ENCODE assay signal across 8 cellular contexts in the genomic region with DNA sequence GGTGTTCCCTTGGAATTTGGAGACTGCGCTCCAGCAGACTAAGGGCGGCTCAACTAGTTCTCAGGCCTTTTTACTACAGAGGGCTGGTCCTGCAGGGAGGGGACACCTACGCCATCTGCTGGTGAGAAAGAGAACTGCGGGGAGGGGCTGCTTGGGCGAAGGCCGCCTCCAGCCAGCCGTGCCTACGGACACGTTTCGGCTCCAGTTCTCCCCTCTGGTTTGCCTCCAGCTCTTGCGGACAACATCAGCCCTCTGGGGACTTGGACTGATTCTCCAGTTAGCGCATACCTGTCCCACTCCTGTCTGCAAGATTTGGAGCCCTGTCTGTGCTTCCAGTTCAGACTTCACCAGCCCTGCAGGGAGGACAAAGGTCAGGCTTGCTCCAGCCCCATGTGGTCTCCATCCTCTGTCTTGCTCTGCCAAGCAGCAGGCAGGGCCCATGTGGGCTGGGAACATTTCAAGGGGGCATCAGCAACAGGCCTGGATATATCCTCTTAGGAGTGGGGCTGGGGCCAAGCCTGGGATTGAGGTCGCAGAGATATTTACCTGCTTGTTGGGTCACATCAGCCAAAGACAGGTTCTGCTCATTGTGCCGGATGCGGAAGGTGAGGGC. TPM values are rescaled to one million over a fixed set of nuclear protein-coding genes. Genes with fewer than 3 reads are reported as not detected.
A peak's percentile ranks its signal among the peaks of the same experiment; 100 is the strongest.
DNase-seq lines count a peak whose midpoint lies in the region; ATAC-seq, FAIRE-seq and TF ChIP-seq lines count a peak whose summit lies in the region.

No MANE protein-coding gene starts in this region.

- H3K27ac ChIP-seq in astrocyte (ENCODE audit: low read depth, low read length) (no peak overlapping the region), small intestine (ENCODE audit: low read depth in 1 of 2, low read length in 1 of 2) (no peak overlapping the region)

- ATAC-seq in GM21526 (IDR thresholded peaks at IDR 0.05; ENCODE audit: low FRiP score, unreplicated experiment) = no peak

- H3K4me1 Mint-ChIP-seq in astrocyte (ENCODE audit: low read depth, unreplicated experiment) = peaks cover 11% of the 10 kb centered on the region

- peaks cover 17% of the 10 kb centered on the region for H3K36me3 Mint-ChIP-seq in astrocyte (ENCODE audit: low read depth, unreplicated experiment)

- H3K27me3 ChIP-seq in astrocyte (ENCODE audit: insufficient read depth, low read length) = peaks cover 3% of the 10 kb centered on the region
- H3K27me3 ChIP-seq in small intestine (ENCODE audit: control insufficient read depth in 2 of 2, insufficient read depth in 2 of 2, low read length in 2 of 2) = peaks cover 0 to 7% of the 10 kb centered on the region in 2 donors

- H3K4me3 Mint-ChIP-seq in astrocyte (ENCODE audit: unreplicated experiment) = no peak overlapping the region

- TF ChIP-seq CTCF in HFF-Myc (IDR thresholded peaks at IDR 0.05; ENCODE audit: low read depth, low read length, missing control alignments) = peak; percentile 97
- TF ChIP-seq CTCF in astrocyte (IDR thresholded peaks at IDR 0.05; ENCODE audit: insufficient read depth, low read depth, low read length) = peak; percentile 90

- H4K20me1 ChIP-seq in astrocyte (ENCODE audit: insufficient read depth, low read length) = no peaks in the 10 kb centered on the region

- peak; percentile 95 for DNase-seq in ELF-1 (ENCODE audit: low read depth, low spot score)
- DNase-seq in HFF-Myc (ENCODE audit: extremely low read depth, low read depth) = no peak
- peak; percentile 39 to 69 for DNase-seq in NCI-H1930 (lab: John Stamatoyannopoulos, UW)
- DNase-seq in T1000 (lab: John Stamatoyannopoulos, UW) = peak; percentile 75
- DNase-seq in astrocyte (ENCODE audit: low read depth) = peak; percentile 17
- DNase-seq in hippocampal formation (lab: John Stamatoyannopoulos, UW) = peak; percentile 76 to 83
- DNase-seq in small intestine = peak; percentile 82

- FAIRE-seq in astrocyte (lab: Jason Lieb, UNC) = no peak
- no peak for FAIRE-seq in small intestine (lab: Jason Lieb, UNC)

- H3K4me1 ChIP-seq in astrocyte (ENCODE audit: insufficient read depth, low read length) = peaks cover 8% of the 10 kb centered on the region
- H3K4me1 ChIP-seq in small intestine (ENCODE audit: control insufficient read depth in 2 of 2, insufficient read depth in 1 of 2, low read depth in 1 of 2, low read length in 1 of 2) = no peaks in the 10 kb centered on the region

- H3K4me3 ChIP-seq in HFF-Myc (replicated peaks; ENCODE audit: low read depth, low read length) (no peak overlapping the region), astrocyte (ENCODE audit: insufficient read depth, low read depth, low read length) (no peak overlapping the region), small intestine (ENCODE audit: low read depth in 1 of 2, low read length in 2 of 2) (no peak overlapping the region)

- H3K9me3 Mint-ChIP-seq in astrocyte (ENCODE audit: unreplicated experiment) = no peaks in the 10 kb centered on the region

- H3K36me3 ChIP-seq in astrocyte (ENCODE audit: insufficient read depth, low read length) (no peaks in the 10 kb centered on the region), small intestine (ENCODE audit: control insufficient read depth in 2 of 2, insufficient read depth in 2 of 2, low read length in 2 of 2) (no peaks in the 10 kb centered on the region)

- no peak overlapping the region for H2AFZ ChIP-seq in astrocyte (ENCODE audit: low read depth, low read length)

- H3K9me3 ChIP-seq in astrocyte (ENCODE audit: insufficient read depth, low read depth, low read length) (no peaks in the 10 kb centered on the region), small intestine (ENCODE audit: control insufficient read depth, low read depth) (no peaks in the 10 kb centered on the region)

- peaks cover 16% of the 10 kb centered on the region for H3K27me3 Mint-ChIP-seq in astrocyte (ENCODE audit: low read depth, unreplicated experiment)

- no peak overlapping the region for H3K27ac Mint-ChIP-seq in astrocyte (ENCODE audit: unreplicated experiment)

- WGBS in small intestine, 3 donors = 19 to 22% (median 20%) methylated on average over 15 of the region's 15 CpGs

- no peak overlapping the region for H3K4me2 ChIP-seq in astrocyte (ENCODE audit: low read length)

- no peaks in the 10 kb centered on the region for H3K79me2 ChIP-seq in astrocyte (ENCODE audit: insufficient read depth, low read length)

- no peak overlapping the region for H3K9ac ChIP-seq in astrocyte (ENCODE audit: low read length)

RNA-seq across cellular contexts. Expression of a gene that starts 10.3 kb away (rescaled TPM):
- 76.6 and 88.2 TPM in 2 replicates for total RNA-seq in astrocyte
- 1 to 10 TPM in 2 of 3 donors, not detected in 1; 1.6 to 9.4 TPM for polyA plus RNA-seq in small intestine

RNA-seq across cellular contexts. Expression of a gene that starts 19.7 kb away (rescaled TPM):
- 49.7 and 53.9 TPM in 2 replicates for total RNA-seq in astrocyte
- 10 to 100 TPM; 54.3 to 65.8 (median 61.1) TPM for polyA plus RNA-seq in small intestine

RNA-seq across cellular contexts. Expression of a gene that starts 33.7 kb away (rescaled TPM):
- not detected in 2 replicates for total RNA-seq in astrocyte
- under 1 TPM in 1 of 3 donors, not detected in 2; 0.28 TPM for polyA plus RNA-seq in small intestine

RNA-seq across cellular contexts. Expression of a gene that starts 45.1 kb away (rescaled TPM):
- 18.0 and 19.7 TPM in 2 replicates for total RNA-seq in astrocyte
- polyA plus RNA-seq in small intestine = 10 to 100 TPM; 42.2 to 62.0 (median 57.5) TPM

RNA-seq across cellular contexts. Expression of a gene that starts 45.8 kb away (rescaled TPM):
- total RNA-seq in astrocyte = not detected in 2 replicates
- under 1 TPM in 2 of 3 donors, not detected in 1; 0.06 to 0.67 TPM for polyA plus RNA-seq in small intestine
